21 cellular contexts compared by ENCODE assay signal in the genomic region with DNA sequence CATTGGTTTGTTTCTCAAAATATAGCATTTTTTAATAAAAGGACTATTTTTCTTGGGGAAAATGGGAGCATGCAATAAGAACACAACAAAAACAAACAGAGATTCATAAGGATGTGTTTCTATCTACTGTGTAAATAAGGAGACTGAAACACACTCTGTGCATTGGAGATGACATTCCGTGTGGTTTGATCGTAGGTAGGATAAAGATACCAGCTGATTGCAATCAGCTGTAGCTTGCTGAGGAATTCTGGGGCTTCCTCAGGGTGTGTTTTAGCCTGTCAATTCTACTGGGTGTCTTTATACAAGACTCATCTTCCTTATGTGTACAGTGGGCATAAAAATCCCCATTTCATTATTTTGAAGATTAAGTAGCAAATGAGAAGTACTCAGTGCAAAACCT.
"Had no signal": no experiment of that assay in that cellular context is flagged by ENCODE, and none has a peak within 500 bp of the region (broad histone marks: within the 10 kb centered on the region; RNA-seq: fewer than 3 reads in every experiment).

No MANE protein-coding gene starts in this region.

- H3K27me3 ChIP-seq: MG63, SJSA1 had no signal

- H3K36me3 ChIP-seq: MG63, SJSA1 had no signal

- H3K4me1 ChIP-seq: SJSA1 had no signal

- FAIRE-seq: RCC 7860 had no signal

- H3K27ac ChIP-seq: SJSA1, SK-N-MC had no signal

- DNase-seq: Karpas-422, KG1, MG63, NCI-H1092 treated with DMSO at 0.1 percent for 48 hours, NCI-H1436, NCI-H187, NCI-H2029, NCI-H2081 treated with DMSO at 0.1 percent for 48 hours, NCI-H2171, NCI-H226, NCI-H446, NCI-H510A, NCI-H524 treated with DMSO at 0.1 percent for 48 hours, NCI-H69, NCI-H774, Right ventricle myocardium superior, RPMI8226, SIG-M5 had no signal

- H3K9me3 ChIP-seq: MG63, SJSA1 had no signal

- H3K4me3 ChIP-seq: MG63, SJSA1, SK-N-MC had no signal
